ENCODE assay signal across 8 cellular contexts in genomic region chr1:28736450-28737244, GRCh38. TPM values are rescaled to one million over a fixed set of nuclear protein-coding genes. Genes with fewer than 3 reads are reported as not detected.
DNase-seq lines count a peak whose midpoint lies in the region; ATAC-seq and TF ChIP-seq lines count a peak whose summit lies in the region.

Gene YTHDF2 (plus strand): TSS chr1:28736940. CDS start chr1:28737121, 181 bp downstream.

- H3K4me3 ChIP-seq in epithelial cell of proximal tubule (ENCODE audit: low read depth, low read length) = peak within 1 kb of the TSS; percentile 95
- H3K4me3 ChIP-seq in mucosa of rectum (ENCODE audit: low read length in 2 of 2) = peak within 1 kb of the TSS; percentile 86 to 91

- peaks cover 21 to 26% of the 10 kb centered on the region in 2 donors for H3K36me3 ChIP-seq in mucosa of rectum (ENCODE audit: control insufficient read depth in 2 of 2, insufficient read depth in 2 of 2, low read length in 2 of 2)

- peak within 1 kb of the TSS; percentile 84 to 94 for H3K9ac ChIP-seq in mucosa of rectum (ENCODE audit: low read depth in 1 of 2, low read length in 2 of 2)

- TF ChIP-seq RAD21 in Ishikawa (IDR thresholded peaks at IDR 0.05; ENCODE audit: low read depth) = peak; percentile 20; the same call in 1 of the 2 replicates

- H3K27me3 ChIP-seq in mucosa of rectum (ENCODE audit: control insufficient read depth in 2 of 2, insufficient read depth in 2 of 2, low read length in 2 of 2) = no peaks in the 10 kb centered on the region

- H3K27ac ChIP-seq in mucosa of rectum (ENCODE audit: low read depth in 2 of 2, low read length in 2 of 2) = peak within 1 kb of the TSS; percentile 94 to 95

- peak; percentile 83 for ATAC-seq in GM21529 (IDR thresholded peaks at IDR 0.05; ENCODE audit: unreplicated experiment)

- TF ChIP-seq CTCF in epithelial cell of proximal tubule (conservative IDR thresholded peaks at IDR 0.05; ENCODE audit: low read depth, low read length) = peak; percentile 84

- no peak for TF ChIP-seq EP300 in Ishikawa (IDR thresholded peaks at IDR 0.05; ENCODE audit: borderline replicate concordance)

- H3K9me3 ChIP-seq in mucosa of rectum (ENCODE audit: control insufficient read depth in 2 of 2, low read length in 2 of 2) = no peaks in the 10 kb centered on the region

- DNase-seq in DMS153 (lab: John Stamatoyannopoulos, UW) (peak; percentile 99), OCI-M2 (lab: John Stamatoyannopoulos, UW; ENCODE audit: unreplicated experiment) (peak; percentile 93), activated T-cell treated with anti-CD3 and anti-CD28 coated beads for 48 hours (ENCODE audit: low read depth) (peak; percentile 99), epithelial cell of proximal tubule (ENCODE audit: low read depth) (peak; percentile 41)
- DNase-seq in stimulated activated CD8-positive, alpha-beta memory T cell treated with anti-CD3 and anti-CD28 coated beads, Interleukin-4, amount 100 ng/mL, for 48 hours = peak; percentile 99

- peaks cover 21 to 23% of the 10 kb centered on the region in 2 donors for H3K4me1 ChIP-seq in mucosa of rectum (ENCODE audit: control insufficient read depth in 2 of 2, insufficient read depth in 2 of 2, low read length in 2 of 2)

TF ChIP-seq in Ishikawa, 13 proteins besides CTCF, POLR2A, EP300 and RAD21:
- peak; percentile 91 for TF ChIP-seq ZBTB7A (IDR thresholded peaks at IDR 0.05; ENCODE audit: low read depth)
- peak; percentile 75 for TF ChIP-seq MAX (IDR thresholded peaks at IDR 0.05)
- TF ChIP-seq NFIC (IDR thresholded peaks at IDR 0.05) = no peak
- TF ChIP-seq EGR1 (IDR thresholded peaks at IDR 0.05) = peak; percentile 94
- no peak for TF ChIP-seq FOXM1 (IDR thresholded peaks at IDR 0.05; ENCODE audit: borderline replicate concordance, low read depth)
- TF ChIP-seq CREB1 (IDR thresholded peaks at IDR 0.05; ENCODE audit: low read depth) = peak; percentile 40; the same call in 1 of the 2 replicates
- peak; percentile 45 for TF ChIP-seq TEAD4 (IDR thresholded peaks at IDR 0.05)
- TF ChIP-seq TCF12 (IDR thresholded peaks at IDR 0.05; ENCODE audit: low read depth) = peak; percentile 82
- peak; percentile 36; the same call in 1 of the 2 replicates for TF ChIP-seq USF1 (IDR thresholded peaks at IDR 0.05)
- TF ChIP-seq YY1 (IDR thresholded peaks at IDR 0.05; ENCODE audit: low read depth) = peak; percentile 53; the same call in 1 of the 2 replicates
- peak; percentile 95 for TF ChIP-seq TAF1 (IDR thresholded peaks at IDR 0.05; ENCODE audit: low read depth)
- no peak; the same call in 1 of the 2 replicates for TF ChIP-seq CEBPB (IDR thresholded peaks at IDR 0.05)
- TF ChIP-seq, protein P1, sequence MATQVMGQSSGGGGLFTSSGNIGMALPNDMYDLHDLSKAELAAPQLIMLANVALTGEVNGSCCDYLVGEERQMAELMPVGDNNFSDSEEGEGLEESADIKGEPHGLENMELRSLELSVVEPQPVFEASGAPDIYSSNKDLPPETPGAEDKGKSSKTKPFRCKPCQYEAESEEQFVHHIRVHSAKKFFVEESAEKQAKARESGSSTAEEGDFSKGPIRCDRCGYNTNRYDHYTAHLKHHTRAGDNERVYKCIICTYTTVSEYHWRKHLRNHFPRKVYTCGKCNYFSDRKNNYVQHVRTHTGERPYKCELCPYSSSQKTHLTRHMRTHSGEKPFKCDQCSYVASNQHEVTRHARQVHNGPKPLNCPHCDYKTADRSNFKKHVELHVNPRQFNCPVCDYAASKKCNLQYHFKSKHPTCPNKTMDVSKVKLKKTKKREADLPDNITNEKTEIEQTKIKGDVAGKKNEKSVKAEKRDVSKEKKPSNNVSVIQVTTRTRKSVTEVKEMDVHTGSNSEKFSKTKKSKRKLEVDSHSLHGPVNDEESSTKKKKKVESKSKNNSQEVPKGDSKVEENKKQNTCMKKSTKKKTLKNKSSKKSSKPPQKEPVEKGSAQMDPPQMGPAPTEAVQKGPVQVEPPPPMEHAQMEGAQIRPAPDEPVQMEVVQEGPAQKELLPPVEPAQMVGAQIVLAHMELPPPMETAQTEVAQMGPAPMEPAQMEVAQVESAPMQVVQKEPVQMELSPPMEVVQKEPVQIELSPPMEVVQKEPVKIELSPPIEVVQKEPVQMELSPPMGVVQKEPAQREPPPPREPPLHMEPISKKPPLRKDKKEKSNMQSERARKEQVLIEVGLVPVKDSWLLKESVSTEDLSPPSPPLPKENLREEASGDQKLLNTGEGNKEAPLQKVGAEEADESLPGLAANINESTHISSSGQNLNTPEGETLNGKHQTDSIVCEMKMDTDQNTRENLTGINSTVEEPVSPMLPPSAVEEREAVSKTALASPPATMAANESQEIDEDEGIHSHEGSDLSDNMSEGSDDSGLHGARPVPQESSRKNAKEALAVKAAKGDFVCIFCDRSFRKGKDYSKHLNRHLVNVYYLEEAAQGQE (IDR thresholded peaks at IDR 0.05; ENCODE audit: low read depth) = peak; percentile 17; the same call in 1 of the 2 replicates

RNA-seq across cellular contexts. Expression of gene YTHDF2, which starts in this region (rescaled TPM):
- 49.8 and 76.0 TPM in 2 replicates for total RNA-seq in epithelial cell of proximal tubule

Comparison
In these comparisons a context has a peak if more than half of its experiments do, and no peak if none do; other contexts are left out.
1. Peak in every context shown above with its lines: DNase-seq, ATAC-seq, H3K4me3 ChIP-seq and H3K27ac ChIP-seq.
2. DNase-seq: peak in every context shown above with its lines; median percentile 99 in DMS153; 99 in activated T-cell treated with anti-CD3 and anti-CD28 coated beads for 48 hours; 99 in stimulated activated CD8-positive, alpha-beta memory T cell treated with anti-CD3 and anti-CD28 coated beads, Interleukin-4, amount 100 ng/mL, for 48 hours; 93 in OCI-M2; 41 in epithelial cell of proximal tubule.